In genomic region chr4:101071241-101071640, GRCh38 we compare ENCODE assay signal across 26 cellular contexts.
"Had no signal": no experiment of that assay in that cellular context is flagged by ENCODE, and none has a peak within 500 bp of the region (broad histone marks: within the 10 kb centered on the region; RNA-seq: fewer than 3 reads in every experiment).

No MANE protein-coding gene starts in this region.

- H3K36me3 ChIP-seq: gastrocnemius medialis had no signal

- H3K36me3 Mint-ChIP-seq: WTC11 had no signal

- H3K9me3 ChIP-seq: esophagus squamous epithelium, gastrocnemius medialis, spleen, testis had no signal

- H3K27ac Mint-ChIP-seq: activated CD8-positive, alpha-beta memory T cell treated with anti-CD3 and anti-CD28 coated beads, Interleukin-2, amount 10 ng/mL, durations not matched to agents 7 days and 5 days; activated CD8-positive, alpha-beta T cell treated with anti-CD3 and anti-CD28 coated beads, Interleukin-2, amount 10 ng/mL, durations not matched to agents 7 days and 5 days; activated naive CD4-positive, alpha-beta T cell treated with anti-CD3 and anti-CD28 coated beads, Interleukin-2, amount 50 U/mL, for 24 hours; activated naive CD8-positive, alpha-beta T cell treated with anti-CD3 and anti-CD28 coated beads, Interleukin-2, amount 50 U/mL, for 24 hours; activated T-helper 2 cell treated with anti-CD3 and anti-CD28 coated beads, Interferon-gamma antibody, Interleukin-2, Interleukin-4, amounts not matched to agents 10 μg/mL and 5 μg/mL and 100 μg/mL, durations not matched to agents 14 hours and 24 hours and 36 hours; brain; naive thymus-derived CD4-positive, alpha-beta T cell; WTC11 had no signal

- H3K27ac ChIP-seq: epithelial cell of prostate, esophagus squamous epithelium, gastrocnemius medialis, hepatocyte, spleen, testis had no signal

- H3K4me1 ChIP-seq: esophagus squamous epithelium, testis had no signal

- H3K4me3 ChIP-seq: esophagus squamous epithelium, gastrocnemius medialis, hepatocyte, spleen, testis had no signal

- H3K9me3 Mint-ChIP-seq: activated naive CD4-positive, alpha-beta T cell treated with anti-CD3 and anti-CD28 coated beads, Interleukin-2, amount 50 U/mL, for 24 hours; activated naive CD8-positive, alpha-beta T cell treated with anti-CD3 and anti-CD28 coated beads, Interleukin-2, amount 50 U/mL, for 24 hours; activated T-helper 2 cell treated with anti-CD3 and anti-CD28 coated beads, Interferon-gamma antibody, Interleukin-2, Interleukin-4, amounts not matched to agents 10 μg/mL and 5 μg/mL and 100 μg/mL, durations not matched to agents 14 hours and 24 hours and 36 hours; brain; naive thymus-derived CD4-positive, alpha-beta T cell; neural crest cell; WTC11 had no signal

- H3K27me3 ChIP-seq: esophagus squamous epithelium, gastrocnemius medialis, hepatocyte, spleen, testis had no signal

- DNase-seq: activated CD4-positive, alpha-beta T cell treated with anti-CD3 and anti-CD28 coated beads for 1 hour; activated CD4-positive, alpha-beta T cell treated with anti-CD3 and anti-CD28 coated beads, Interleukin-2, amount 50 U/mL, for 1 hour; activated CD8-positive, alpha-beta memory T cell treated with anti-CD3 and anti-CD28 coated beads, Interleukin-2, amount 10 ng/mL, durations not matched to agents 7 days and 5 days; activated CD8-positive, alpha-beta T cell treated with anti-CD3 and anti-CD28 coated beads, Interleukin-2, amount 10 ng/mL, durations not matched to agents 7 days and 5 days; activated naive CD8-positive, alpha-beta T cell treated with anti-CD3 and anti-CD28 coated beads, Interleukin-2, amount 50 U/mL, for 24 hours; activated T-cell treated with anti-CD3 and anti-CD28 coated beads, Interleukin-2, amount 50 U/mL, for 48 hours; anterior cingulate cortex; cortex of kidney; esophagus squamous epithelium; gastrocnemius medialis; islet precursor cell; left cardiac atrium; left ventricle myocardium superior; naive thymus-derived CD4-positive, alpha-beta T cell; right cardiac atrium; spleen; stimulated activated naive CD8-positive, alpha-beta T cell treated with anti-CD3 and anti-CD28 coated beads, Interleukin-15, Interleukin-2, amounts not matched to agents 100 U/mL and 50 U/mL, for 24 hours; T-helper 2 cell; testis had no signal

- H3K4me3 Mint-ChIP-seq: activated CD8-positive, alpha-beta memory T cell treated with anti-CD3 and anti-CD28 coated beads, Interleukin-2, amount 10 ng/mL, durations not matched to agents 7 days and 5 days; activated CD8-positive, alpha-beta T cell treated with anti-CD3 and anti-CD28 coated beads, Interleukin-2, amount 10 ng/mL, durations not matched to agents 7 days and 5 days; activated naive CD4-positive, alpha-beta T cell treated with anti-CD3 and anti-CD28 coated beads, Interleukin-2, amount 50 U/mL, for 24 hours; activated naive CD8-positive, alpha-beta T cell treated with anti-CD3 and anti-CD28 coated beads, Interleukin-2, amount 50 U/mL, for 24 hours; brain; naive thymus-derived CD4-positive, alpha-beta T cell; neural crest cell; WTC11 had no signal

- ATAC-seq: activated CD8-positive, alpha-beta memory T cell treated with anti-CD3 and anti-CD28 coated beads, Interleukin-2, amount 10 ng/mL, durations not matched to agents 7 days and 5 days; activated CD8-positive, alpha-beta T cell treated with anti-CD3 and anti-CD28 coated beads, Interleukin-2, amount 10 ng/mL, durations not matched to agents 7 days and 5 days; activated naive CD8-positive, alpha-beta T cell treated with anti-CD3 and anti-CD28 coated beads, Interleukin-2, amount 50 U/mL, for 24 hours; gastrocnemius medialis; left cardiac atrium; left ventricle myocardium superior; naive thymus-derived CD4-positive, alpha-beta T cell; right cardiac atrium; stimulated activated naive CD8-positive, alpha-beta T cell treated with anti-CD3 and anti-CD28 coated beads, Interleukin-15, Interleukin-2, amounts not matched to agents 100 U/mL and 50 U/mL, for 24 hours; WTC11 had no signal

- H3K27me3 Mint-ChIP-seq: activated CD8-positive, alpha-beta memory T cell treated with anti-CD3 and anti-CD28 coated beads, Interleukin-2, amount 10 ng/mL, durations not matched to agents 7 days and 5 days; activated naive CD4-positive, alpha-beta T cell treated with anti-CD3 and anti-CD28 coated beads, Interleukin-2, amount 50 U/mL, for 24 hours; activated naive CD8-positive, alpha-beta T cell treated with anti-CD3 and anti-CD28 coated beads, Interleukin-2, amount 50 U/mL, for 24 hours; brain; naive thymus-derived CD4-positive, alpha-beta T cell had no signal
